ENCODE assay signal across 10 cellular contexts in genomic region chr1:211928993-211929637, GRCh38.
DNase-seq lines count a peak whose midpoint lies in the region; ATAC-seq and TF ChIP-seq lines count a peak whose summit lies in the region.
"Had no signal": no experiment of that assay in that cellular context is flagged by ENCODE, and none has a peak within 500 bp of the region (broad histone marks: within the 10 kb centered on the region; RNA-seq: fewer than 3 reads in every experiment).

No MANE protein-coding gene starts in this region.

- H4K91ac ChIP-seq in neuronal stem cell (ENCODE audit: low read depth, low read length, poor library complexity) = no peak overlapping the region

- no peaks in the 10 kb centered on the region for H3K79me2 ChIP-seq in GM23248 (ENCODE audit: insufficient read depth)
- no peaks in the 10 kb centered on the region for H3K79me2 ChIP-seq in OCI-LY7 (ENCODE audit: insufficient read depth, low read depth, low read length)

- no peaks in the 10 kb centered on the region for H3K36me3 ChIP-seq in GM23248 (ENCODE audit: low read depth)
- no peaks in the 10 kb centered on the region for H3K36me3 ChIP-seq in neuronal stem cell (replicated peaks in 1 of 2; ENCODE audit: control insufficient read depth in 2 of 2, insufficient read depth in 2 of 2, low read length in 2 of 2)
- H3K36me3 ChIP-seq in OCI-LY7 (ENCODE audit: insufficient read depth, low read length) = no peaks in the 10 kb centered on the region

- H3K27me3 ChIP-seq in GM23248 (replicated peaks; ENCODE audit: insufficient read depth) (no peaks in the 10 kb centered on the region), neuronal stem cell (ENCODE audit: control insufficient read depth in 3 of 3, insufficient read depth in 3 of 3, low read depth in 1 of 3, low read length in 3 of 3) (peaks cover 0 to 18% (median 0%) of the 10 kb centered on the region in 3 experiments)

- H2BK15ac ChIP-seq in neuronal stem cell (ENCODE audit: low read length) = no peak overlapping the region

- TF ChIP-seq CTCF in choroid plexus epithelial cell (conservative IDR thresholded peaks at IDR 0.05; ENCODE audit: low read depth, low read length) = no peak
- no peak for TF ChIP-seq CTCF in OCI-LY7 (conservative IDR thresholded peaks at IDR 0.05; ENCODE audit: low read length)

- peaks cover 6% of the 10 kb centered on the region for H3K27me3 Mint-ChIP-seq in activated CD4-positive, alpha-beta T cell treated with anti-CD3 and anti-CD28 coated beads for 36 hours

- no TSS peak for BruUV-seq in OCI-LY7 (replicated peaks; lab: Mats Ljungman, UMichigan)

- H3K4me1 ChIP-seq in GM23248 (ENCODE audit: insufficient read depth) (no peaks in the 10 kb centered on the region), neuronal stem cell (ENCODE audit: control insufficient read depth in 2 of 2, insufficient read depth in 1 of 2, low read depth in 1 of 2, low read length in 2 of 2) (peaks cover 0 to 3% of the 10 kb centered on the region in 2 donors), OCI-LY7 (ENCODE audit: insufficient read depth, low read length, poor library complexity, severe bottlenecking) (no peaks in the 10 kb centered on the region)

- H4K20me1 ChIP-seq in GM23248 (ENCODE audit: insufficient read depth) (no peaks in the 10 kb centered on the region), OCI-LY7 (ENCODE audit: insufficient read depth, low read length) (no peaks in the 10 kb centered on the region)

- CTCF ChIA-PET in OCI-LY7 (lab: Charles Lee; ENCODE audit: unreplicated experiment) = no interaction called here
- CTCF ChIA-PET in activated CD4-positive, alpha-beta T cell treated with anti-CD3 and anti-CD28 coated beads for 36 hours (lab: Charles Lee) = no interaction called here

- no peak overlapping the region for H3K4ac ChIP-seq in neuronal stem cell (ENCODE audit: low read length)

- no peak overlapping the region for H3K4me3 ChIP-seq in GM23248
- no peak overlapping the region for H3K4me3 ChIP-seq in choroid plexus epithelial cell (ENCODE audit: low read depth, low read length)
- no peak overlapping the region for H3K4me3 ChIP-seq in neuronal stem cell (ENCODE audit: low read length in 2 of 2)
- H3K4me3 ChIP-seq in OCI-LY7 (ENCODE audit: low read depth, low read length, poor library complexity, severe bottlenecking) = no peak overlapping the region

- H3K9me3 ChIP-seq in GM23248 (ENCODE audit: low read depth) (no peaks in the 10 kb centered on the region), neuronal stem cell (replicated peaks in 1 of 2; ENCODE audit: control insufficient read depth in 2 of 2, insufficient read depth in 1 of 2, low read depth in 1 of 2, low read length in 2 of 2) (no peaks in the 10 kb centered on the region), OCI-LY7 (ENCODE audit: low read length) (no peaks in the 10 kb centered on the region)

- no peak overlapping the region for H2BK5ac ChIP-seq in neuronal stem cell (ENCODE audit: low read length)

- no peak overlapping the region for H3K18ac ChIP-seq in neuronal stem cell (ENCODE audit: low read length)

- peak; percentile 24 for DNase-seq in GM23248
- peak; percentile 52 for DNase-seq in NCI-H2171 (lab: John Stamatoyannopoulos, UW)
- DNase-seq in choroid plexus epithelial cell (ENCODE audit: low read depth) = peak; percentile 50
- DNase-seq in neuronal stem cell (ENCODE audit: low spot score) = no peak
- DNase-seq in OCI-LY7 (ENCODE audit: low spot score) = no peak
- no peak for DNase-seq in NCI-H82 treated with DMSO at 0.1 percent for 48 hours (lab: John Stamatoyannopoulos, UW; ENCODE audit: unreplicated experiment)
- DNase-seq in activated CD4-positive, alpha-beta T cell treated with anti-CD3 and anti-CD28 coated beads for 36 hours = no peak
- DNase-seq: left ventricle myocardium superior, MM.1S had no signal

- no peak overlapping the region for H2BK120ac ChIP-seq in neuronal stem cell (ENCODE audit: low read depth, low read length)

- POLR2A ChIA-PET in OCI-LY7 (lab: Charles Lee) = interaction anchor here (1.0 kb wide), 1 partner anchor 30 kb away, joined by 4 read pairs; no protein-coding TSS in a partner anchor
- POLR2A ChIA-PET in activated CD4-positive, alpha-beta T cell treated with anti-CD3 and anti-CD28 coated beads for 36 hours (lab: Charles Lee) = no interaction called here

- H2BK12ac ChIP-seq in neuronal stem cell (ENCODE audit: low read length) = no peak overlapping the region

- 64 to 65% methylated on average over 9 of the region's 9 CpGs for WGBS in GM23248 (ENCODE audit: low coverage in 1 of 2, low lambda C conversion rate in 2 of 2, missing lambda C conversion rate in 2 of 2), 2 experiments
- WGBS in neuronal stem cell (ENCODE audit: extremely low coverage in 2 of 2, insufficient read length in 2 of 2, insufficient replicate concordance in 1 of 2), 2 donors = no CpG with 5 or more reads among the region's 9 CpGs

- H3K79me1 ChIP-seq in neuronal stem cell (ENCODE audit: low read depth, low read length) = no peaks in the 10 kb centered on the region

- H3K4me2 ChIP-seq in GM23248 (ENCODE audit: unreplicated experiment) (no peak overlapping the region), neuronal stem cell (ENCODE audit: insufficient read depth, low read length, poor library complexity, severe bottlenecking) (no peak overlapping the region), OCI-LY7 (ENCODE audit: low read length) (no peak overlapping the region)

- no peak for ATAC-seq in activated CD4-positive, alpha-beta T cell treated with anti-CD3 and anti-CD28 coated beads for 36 hours
- ATAC-seq in HG03354 (IDR thresholded peaks at IDR 0.05; ENCODE audit: poor library complexity, severe bottlenecking, unreplicated experiment) = no peak
- ATAC-seq: left ventricle myocardium superior had no signal

- H2AFZ ChIP-seq in GM23248 (peak overlapping the region; percentile 60; the same call in 1 of the 2 replicates), neuronal stem cell (ENCODE audit: low read length) (peak overlapping the region; percentile 40), OCI-LY7 (ENCODE audit: low read length) (no peak overlapping the region)

- no peak overlapping the region for H4K8ac ChIP-seq in neuronal stem cell (ENCODE audit: low read depth, low read length)

- no peaks in the 10 kb centered on the region for H3K4me1 Mint-ChIP-seq in activated CD4-positive, alpha-beta T cell treated with anti-CD3 and anti-CD28 coated beads for 36 hours

- no peak overlapping the region for H3K27ac ChIP-seq in GM23248
- no peak overlapping the region for H3K27ac ChIP-seq in neuronal stem cell (replicated peaks; ENCODE audit: low read length)
- H3K27ac ChIP-seq in OCI-LY7 (ENCODE audit: low read depth, low read length, poor library complexity, severe bottlenecking) = no peak overlapping the region

- no peak overlapping the region for H2AK5ac ChIP-seq in neuronal stem cell (ENCODE audit: low read depth, low read length)

- H3K9me3 Mint-ChIP-seq in activated CD4-positive, alpha-beta T cell treated with anti-CD3 and anti-CD28 coated beads for 36 hours (ENCODE audit: low read depth) = no peaks in the 10 kb centered on the region

- intact Hi-C loops in OCI-LY7 (cut with micrococcal nuclease; ENCODE audit: unreplicated experiment) = no loop called here
- intact Hi-C loops in activated CD4-positive, alpha-beta T cell treated with anti-CD3 and anti-CD28 coated beads for 36 hours (cut with DNase I, micrococcal nuclease) = no loop called here

- in situ Hi-C loops in GM23248 (cut with MboI) = no loop called here

- H3K9me2 ChIP-seq in GM23248 (ENCODE audit: insufficient read depth) (no peaks in the 10 kb centered on the region), OCI-LY7 (ENCODE audit: insufficient read depth, low read length) (no peaks in the 10 kb centered on the region)

- H3K4me3 Mint-ChIP-seq in activated CD4-positive, alpha-beta T cell treated with anti-CD3 and anti-CD28 coated beads for 36 hours = no peak overlapping the region

- no peak overlapping the region for H3K9ac ChIP-seq in GM23248
- no peak overlapping the region for H3K9ac ChIP-seq in neuronal stem cell (ENCODE audit: low read depth, low read length, poor library complexity)

- no peaks in the 10 kb centered on the region for H3K36me3 Mint-ChIP-seq in activated CD4-positive, alpha-beta T cell treated with anti-CD3 and anti-CD28 coated beads for 36 hours (ENCODE audit: low read depth)

- no peak overlapping the region for H3K14ac ChIP-seq in neuronal stem cell (ENCODE audit: low read length)

- no peaks in the 10 kb centered on the region for H3F3A ChIP-seq in GM23248 (ENCODE audit: insufficient read depth)

- no peak overlapping the region for H3K27ac Mint-ChIP-seq in activated CD4-positive, alpha-beta T cell treated with anti-CD3 and anti-CD28 coated beads for 36 hours

- H3K23ac ChIP-seq in neuronal stem cell (ENCODE audit: low read depth, low read length, poor library complexity) = no peak overlapping the region

Comparison
In these comparisons a context has a peak if more than half of its experiments do, and no peak if none do; other contexts are left out.
1. DNase-seq: peak in GM23248 (single experiment), NCI-H2171 (single experiment) and choroid plexus epithelial cell (single experiment); none in neuronal stem cell (single experiment), OCI-LY7 (single experiment), NCI-H82 treated with DMSO at 0.1 percent for 48 hours (single experiment) and activated CD4-positive, alpha-beta T cell treated with anti-CD3 and anti-CD28 coated beads for 36 hours (single experiment).